Comparison of ENCODE assay signal across 33 cellular contexts in genomic region chr7:133784421-133785045, GRCh38.
A peak's percentile ranks its signal among the peaks of the same experiment; 100 is the strongest.
DNase-seq lines count a peak whose midpoint lies in the region; ATAC-seq lines count a peak whose summit lies in the region.
"Had no signal": no experiment of that assay in that cellular context is flagged by ENCODE, and none has a peak within 500 bp of the region (broad histone marks: within the 10 kb centered on the region; RNA-seq: fewer than 3 reads in every experiment).

No MANE protein-coding gene starts in this region.

- H3K27me3 ChIP-seq in CD8-positive, alpha-beta memory T cell (ENCODE audit: insufficient read depth, low read length, poor library complexity, severe bottlenecking) = no peaks in the 10 kb centered on the region
- H3K27me3 ChIP-seq: ascending aorta, cardiac muscle cell, uterus had no signal

- DNase-seq in NCI-H1105 treated with DMSO at 0.1 percent for 48 hours (lab: John Stamatoyannopoulos, UW) = peak; percentile 11
- DNase-seq in NCI-H1105 (lab: John Stamatoyannopoulos, UW) = no peak
- DNase-seq in DMS79 (lab: John Stamatoyannopoulos, UW) = peak; percentile 90
- DNase-seq in NCI-H2227 treated with DMSO at 0.1 percent for 48 hours (lab: John Stamatoyannopoulos, UW) = peak; percentile 92
- DNase-seq in left kidney (ENCODE audit: low read depth, low spot score) = peak; percentile 28
- no peak for DNase-seq in CD8-positive, alpha-beta memory T cell
- DNase-seq: 8988T; activated CD4-positive, CD25-positive, alpha-beta regulatory T cell; activated CD8-positive, alpha-beta memory T cell treated with anti-CD3 and anti-CD28 coated beads, Interleukin-2, amount 10 ng/mL, durations not matched to agents 7 days and 5 days; activated T-cell treated with anti-CD3 and anti-CD28 coated beads, Interleukin-2, amount 50 U/mL, for 48 hours; CD4-positive, CD25-positive, alpha-beta regulatory T cell; effector CD8-positive, alpha-beta T cell; EL; immature natural killer cell; KBM-7; mesenchymal stem cell; naive B cell; NCI-H146; nucleus accumbens; stimulated activated CD4-positive, alpha-beta T cell treated with anti-CD3 and anti-CD28 coated beads, Interleukin-12 subunit alpha, Interleukin-12 subunit beta, amount 100 ng/mL, for 4 hours; stimulated activated CD4-positive, alpha-beta T cell treated with anti-CD3 and anti-CD28 coated beads, Interleukin-2, amount 100 ng/mL, for 48 hours; stimulated activated naive CD8-positive, alpha-beta T cell treated with anti-CD3 and anti-CD28 coated beads, Interleukin-15, amount 100 ng/mL, for 72 hours; uterus had no signal

- H3K36me3 ChIP-seq in CD8-positive, alpha-beta memory T cell (ENCODE audit: insufficient read depth, low read length) = no peaks in the 10 kb centered on the region
- H3K36me3 ChIP-seq: ascending aorta, cardiac muscle cell, prostate gland, uterus had no signal

- H3K4me1 ChIP-seq in CD8-positive, alpha-beta memory T cell (ENCODE audit: insufficient read depth, low read length) = no peaks in the 10 kb centered on the region
- H3K4me1 ChIP-seq: ascending aorta, prostate gland, uterus had no signal

- no peak overlapping the region for H3K27ac ChIP-seq in CD8-positive, alpha-beta memory T cell (ENCODE audit: low read depth, low read length)
- H3K27ac ChIP-seq: ascending aorta, cardiac muscle cell, coronary artery, epithelial cell of prostate, prostate gland, uterus had no signal

- peaks cover 7 to 18% (median 14%) of the 10 kb centered on the region in 3 donors for H3K36me3 Mint-ChIP-seq in CD8-positive, alpha-beta memory T cell

- ATAC-seq in GM19463 (IDR thresholded peaks at IDR 0.05; ENCODE audit: unreplicated experiment) (no peak), GM18511 (IDR thresholded peaks at IDR 0.05; ENCODE audit: unreplicated experiment) (no peak)
- ATAC-seq: activated CD8-positive, alpha-beta memory T cell treated with anti-CD3 and anti-CD28 coated beads, Interleukin-2, amount 10 ng/mL, durations not matched to agents 7 days and 5 days; left lobe of liver; sciatic nerve; stimulated activated naive CD8-positive, alpha-beta T cell treated with anti-CD3 and anti-CD28 coated beads, Interleukin-15, amount 100 ng/mL, for 72 hours had no signal

- no peak overlapping the region for H3K27ac Mint-ChIP-seq in CD8-positive, alpha-beta memory T cell
- H3K27ac Mint-ChIP-seq: activated CD8-positive, alpha-beta memory T cell treated with anti-CD3 and anti-CD28 coated beads, Interleukin-2, amount 10 ng/mL, durations not matched to agents 7 days and 5 days; CD4-positive, CD25-positive, alpha-beta regulatory T cell; immature natural killer cell; naive B cell; stimulated activated naive CD8-positive, alpha-beta T cell treated with anti-CD3 and anti-CD28 coated beads, Interleukin-15, amount 100 ng/mL, for 72 hours; T-helper 1 cell treated with Interleukin-12 subunit alpha and Interleukin-12 subunit beta and Interleukin-4 antibody, amounts not matched to agents 30 μg/mL and 1 μg/mL, for 36 hours had no signal

- H3K4me3 ChIP-seq in CD8-positive, alpha-beta memory T cell (ENCODE audit: low read length) = no peak overlapping the region
- H3K4me3 ChIP-seq: ascending aorta, cardiac muscle cell, coronary artery, prostate gland, uterus had no signal

- POLR2A ChIA-PET in CD8-positive, alpha-beta memory T cell (lab: Charles Lee) = no interaction called here

- H3K4me3 Mint-ChIP-seq in CD8-positive, alpha-beta memory T cell = no peak overlapping the region
- H3K4me3 Mint-ChIP-seq: activated CD8-positive, alpha-beta memory T cell treated with anti-CD3 and anti-CD28 coated beads, Interleukin-2, amount 10 ng/mL, durations not matched to agents 7 days and 5 days; CD4-positive, CD25-positive, alpha-beta regulatory T cell; immature natural killer cell; naive B cell; stimulated activated naive CD8-positive, alpha-beta T cell treated with anti-CD3 and anti-CD28 coated beads, Interleukin-15, amount 100 ng/mL, for 72 hours; T-helper 1 cell treated with Interleukin-12 subunit alpha and Interleukin-12 subunit beta and Interleukin-4 antibody, amounts not matched to agents 30 μg/mL and 1 μg/mL, for 36 hours had no signal

- CTCF ChIA-PET in CD8-positive, alpha-beta memory T cell (lab: Charles Lee) = no interaction called here

- peaks cover 0 to 2% (median 0%) of the 10 kb centered on the region in 5 donors for H3K9me3 Mint-ChIP-seq in CD8-positive, alpha-beta memory T cell

- H3K4me1 Mint-ChIP-seq in CD8-positive, alpha-beta memory T cell = no peaks in the 10 kb centered on the region
- H3K4me1 Mint-ChIP-seq: activated CD8-positive, alpha-beta memory T cell treated with anti-CD3 and anti-CD28 coated beads, Interleukin-2, amount 10 ng/mL, durations not matched to agents 7 days and 5 days; immature natural killer cell; stimulated activated naive CD8-positive, alpha-beta T cell treated with anti-CD3 and anti-CD28 coated beads, Interleukin-15, amount 100 ng/mL, for 72 hours had no signal

- no peaks in the 10 kb centered on the region for H3K9me3 ChIP-seq in CD8-positive, alpha-beta memory T cell (ENCODE audit: low read length)
- H3K9me3 ChIP-seq: ascending aorta, prostate gland, uterus had no signal

- H3K27me3 Mint-ChIP-seq in CD8-positive, alpha-beta memory T cell = peaks cover 0 to 1% of the 10 kb centered on the region in 2 donors
- H3K27me3 Mint-ChIP-seq: activated CD8-positive, alpha-beta memory T cell treated with anti-CD3 and anti-CD28 coated beads, Interleukin-2, amount 10 ng/mL, durations not matched to agents 7 days and 5 days; CD4-positive, CD25-positive, alpha-beta regulatory T cell; naive B cell; stimulated activated naive CD8-positive, alpha-beta T cell treated with anti-CD3 and anti-CD28 coated beads, Interleukin-15, amount 100 ng/mL, for 72 hours had no signal

Comparison
In these comparisons a context has a peak if more than half of its experiments do, and no peak if none do; other contexts are left out.
1. DNase-seq: peak in NCI-H1105 treated with DMSO at 0.1 percent for 48 hours (single experiment), DMS79 (single experiment), NCI-H2227 treated with DMSO at 0.1 percent for 48 hours (single experiment) and left kidney (single experiment); none in NCI-H1105 (single experiment) and CD8-positive, alpha-beta memory T cell (0 of 5).